Comparison of ENCODE assay signal across 1 cellular context in the genomic region with DNA sequence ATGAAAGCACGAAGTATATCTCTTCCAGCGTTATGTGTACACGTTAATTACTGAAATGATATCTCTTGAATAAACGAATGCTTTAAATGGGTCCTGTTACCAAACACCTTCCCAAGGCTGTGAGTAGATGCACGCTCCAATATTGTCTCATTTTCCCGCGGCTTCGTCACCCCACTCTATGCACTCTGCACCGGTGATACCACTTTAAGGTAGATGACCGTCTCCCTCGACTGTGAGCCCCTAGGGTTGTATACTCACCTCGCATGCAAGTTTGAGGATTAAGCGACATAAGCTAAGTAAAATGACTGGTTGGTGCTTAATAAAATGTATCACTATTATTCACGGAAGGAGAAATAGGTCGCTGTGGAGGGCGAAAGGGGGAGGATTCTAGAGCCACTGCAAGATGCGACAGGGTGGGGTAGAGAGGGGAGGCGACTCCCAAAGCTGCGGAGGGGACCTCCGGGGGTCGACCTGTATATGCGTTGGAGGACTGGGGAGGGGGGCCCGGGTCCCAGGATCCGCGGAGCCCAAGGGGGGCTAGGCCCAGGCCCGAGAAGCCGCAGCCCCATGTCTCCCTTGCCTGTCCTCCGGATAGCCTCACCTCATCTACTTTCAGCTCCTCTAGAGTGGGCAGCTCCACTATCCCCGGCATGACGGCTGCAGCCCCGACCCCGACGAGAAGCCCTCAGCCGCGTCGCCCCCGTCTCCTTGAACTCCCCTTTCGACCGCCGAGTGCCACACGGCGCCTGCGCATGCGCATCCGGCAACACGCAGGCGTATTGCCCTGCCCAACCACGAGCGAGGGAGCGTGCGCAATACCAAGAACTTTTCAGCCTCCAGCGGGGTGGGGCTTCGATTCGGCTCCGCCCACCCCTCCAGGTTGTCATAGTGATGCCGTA.
TF ChIP-seq lines count a peak whose summit lies in the region.

A gene (plus strand): TSS at position 883 of the 899 bp plus-strand sequence. CDS start 65 bp downstream, outside the sequence.
A gene (minus strand): TSS at position 754 of the 899 bp plus-strand sequence. CDS start 102 bp downstream, at position 652.

TF ChIP-seq in HepG2, 621 proteins besides CTCF, POLR2A, EP300 and RAD21 (continued from another document and continues in another):
- TF ChIP-seq, protein P1, sequence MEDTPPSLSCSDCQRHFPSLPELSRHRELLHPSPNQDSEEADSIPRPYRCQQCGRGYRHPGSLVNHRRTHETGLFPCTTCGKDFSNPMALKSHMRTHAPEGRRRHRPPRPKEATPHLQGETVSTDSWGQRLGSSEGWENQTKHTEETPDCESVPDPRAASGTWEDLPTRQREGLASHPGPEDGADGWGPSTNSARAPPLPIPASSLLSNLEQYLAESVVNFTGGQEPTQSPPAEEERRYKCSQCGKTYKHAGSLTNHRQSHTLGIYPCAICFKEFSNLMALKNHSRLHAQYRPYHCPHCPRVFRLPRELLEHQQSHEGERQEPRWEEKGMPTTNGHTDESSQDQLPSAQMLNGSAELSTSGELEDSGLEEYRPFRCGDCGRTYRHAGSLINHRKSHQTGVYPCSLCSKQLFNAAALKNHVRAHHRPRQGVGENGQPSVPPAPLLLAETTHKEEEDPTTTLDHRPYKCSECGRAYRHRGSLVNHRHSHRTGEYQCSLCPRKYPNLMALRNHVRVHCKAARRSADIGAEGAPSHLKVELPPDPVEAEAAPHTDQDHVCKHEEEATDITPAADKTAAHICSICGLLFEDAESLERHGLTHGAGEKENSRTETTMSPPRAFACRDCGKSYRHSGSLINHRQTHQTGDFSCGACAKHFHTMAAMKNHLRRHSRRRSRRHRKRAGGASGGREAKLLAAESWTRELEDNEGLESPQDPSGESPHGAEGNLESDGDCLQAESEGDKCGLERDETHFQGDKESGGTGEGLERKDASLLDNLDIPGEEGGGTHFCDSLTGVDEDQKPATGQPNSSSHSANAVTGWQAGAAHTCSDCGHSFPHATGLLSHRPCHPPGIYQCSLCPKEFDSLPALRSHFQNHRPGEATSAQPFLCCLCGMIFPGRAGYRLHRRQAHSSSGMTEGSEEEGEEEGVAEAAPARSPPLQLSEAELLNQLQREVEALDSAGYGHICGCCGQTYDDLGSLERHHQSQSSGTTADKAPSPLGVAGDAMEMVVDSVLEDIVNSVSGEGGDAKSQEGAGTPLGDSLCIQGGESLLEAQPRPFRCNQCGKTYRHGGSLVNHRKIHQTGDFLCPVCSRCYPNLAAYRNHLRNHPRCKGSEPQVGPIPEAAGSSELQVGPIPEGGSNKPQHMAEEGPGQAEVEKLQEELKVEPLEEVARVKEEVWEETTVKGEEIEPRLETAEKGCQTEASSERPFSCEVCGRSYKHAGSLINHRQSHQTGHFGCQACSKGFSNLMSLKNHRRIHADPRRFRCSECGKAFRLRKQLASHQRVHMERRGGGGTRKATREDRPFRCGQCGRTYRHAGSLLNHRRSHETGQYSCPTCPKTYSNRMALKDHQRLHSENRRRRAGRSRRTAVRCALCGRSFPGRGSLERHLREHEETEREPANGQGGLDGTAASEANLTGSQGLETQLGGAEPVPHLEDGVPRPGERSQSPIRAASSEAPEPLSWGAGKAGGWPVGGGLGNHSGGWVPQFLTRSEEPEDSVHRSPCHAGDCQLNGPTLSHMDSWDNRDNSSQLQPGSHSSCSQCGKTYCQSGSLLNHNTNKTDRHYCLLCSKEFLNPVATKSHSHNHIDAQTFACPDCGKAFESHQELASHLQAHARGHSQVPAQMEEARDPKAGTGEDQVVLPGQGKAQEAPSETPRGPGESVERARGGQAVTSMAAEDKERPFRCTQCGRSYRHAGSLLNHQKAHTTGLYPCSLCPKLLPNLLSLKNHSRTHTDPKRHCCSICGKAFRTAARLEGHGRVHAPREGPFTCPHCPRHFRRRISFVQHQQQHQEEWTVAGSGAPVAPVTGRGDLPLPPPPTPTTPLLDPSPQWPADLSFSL (CRISPR knock-in tag; IDR thresholded peaks at IDR 0.05) = no peak
- 0 out of 2 replicates have a peak, but pooled peaks have one; percentile 12 for TF ChIP-seq ZNF12 (CRISPR knock-in tag; IDR thresholded peaks at IDR 0.05)
- TF ChIP-seq, protein P2, sequence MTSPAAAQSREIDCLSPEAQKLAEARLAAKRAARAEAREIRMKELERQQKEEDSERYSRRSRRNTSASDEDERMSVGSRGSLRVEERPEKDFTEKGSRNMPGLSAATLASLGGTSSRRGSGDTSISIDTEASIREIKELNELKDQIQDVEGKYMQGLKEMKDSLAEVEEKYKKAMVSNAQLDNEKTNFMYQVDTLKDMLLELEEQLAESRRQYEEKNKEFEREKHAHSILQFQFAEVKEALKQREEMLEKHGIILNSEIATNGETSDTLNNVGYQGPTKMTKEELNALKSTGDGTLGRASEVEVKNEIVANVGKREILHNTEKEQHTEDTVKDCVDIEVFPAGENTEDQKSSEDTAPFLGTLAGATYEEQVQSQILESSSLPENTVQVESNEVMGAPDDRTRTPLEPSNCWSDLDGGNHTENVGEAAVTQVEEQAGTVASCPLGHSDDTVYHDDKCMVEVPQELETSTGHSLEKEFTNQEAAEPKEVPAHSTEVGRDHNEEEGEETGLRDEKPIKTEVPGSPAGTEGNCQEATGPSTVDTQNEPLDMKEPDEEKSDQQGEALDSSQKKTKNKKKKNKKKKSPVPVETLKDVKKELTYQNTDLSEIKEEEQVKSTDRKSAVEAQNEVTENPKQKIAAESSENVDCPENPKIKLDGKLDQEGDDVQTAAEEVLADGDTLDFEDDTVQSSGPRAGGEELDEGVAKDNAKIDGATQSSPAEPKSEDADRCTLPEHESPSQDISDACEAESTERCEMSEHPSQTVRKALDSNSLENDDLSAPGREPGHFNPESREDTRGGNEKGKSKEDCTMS (CRISPR knock-in tag; conservative IDR thresholded peaks at IDR 0.05) = no peak
- TF ChIP-seq JUND (CRISPR knock-in tag; IDR thresholded peaks at IDR 0.05) = no peak
- 0 out of 2 replicates have a peak, but pooled peaks have one; percentile 48 for TF ChIP-seq REPIN1 (CRISPR knock-in tag; IDR thresholded peaks at IDR 0.05; ENCODE audit: borderline replicate concordance, low read depth)
- TF ChIP-seq, protein P3, sequence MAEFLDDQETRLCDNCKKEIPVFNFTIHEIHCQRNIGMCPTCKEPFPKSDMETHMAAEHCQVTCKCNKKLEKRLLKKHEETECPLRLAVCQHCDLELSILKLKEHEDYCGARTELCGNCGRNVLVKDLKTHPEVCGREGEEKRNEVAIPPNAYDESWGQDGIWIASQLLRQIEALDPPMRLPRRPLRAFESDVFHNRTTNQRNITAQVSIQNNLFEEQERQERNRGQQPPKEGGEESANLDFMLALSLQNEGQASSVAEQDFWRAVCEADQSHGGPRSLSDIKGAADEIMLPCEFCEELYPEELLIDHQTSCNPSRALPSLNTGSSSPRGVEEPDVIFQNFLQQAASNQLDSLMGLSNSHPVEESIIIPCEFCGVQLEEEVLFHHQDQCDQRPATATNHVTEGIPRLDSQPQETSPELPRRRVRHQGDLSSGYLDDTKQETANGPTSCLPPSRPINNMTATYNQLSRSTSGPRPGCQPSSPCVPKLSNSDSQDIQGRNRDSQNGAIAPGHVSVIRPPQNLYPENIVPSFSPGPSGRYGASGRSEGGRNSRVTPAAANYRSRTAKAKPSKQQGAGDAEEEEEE (CRISPR knock-in tag; IDR thresholded peaks at IDR 0.05; ENCODE audit: borderline replicate concordance) = 0 out of 2 replicates have a peak, but pooled peaks have one; percentile 28
- TF ChIP-seq, protein P4, sequence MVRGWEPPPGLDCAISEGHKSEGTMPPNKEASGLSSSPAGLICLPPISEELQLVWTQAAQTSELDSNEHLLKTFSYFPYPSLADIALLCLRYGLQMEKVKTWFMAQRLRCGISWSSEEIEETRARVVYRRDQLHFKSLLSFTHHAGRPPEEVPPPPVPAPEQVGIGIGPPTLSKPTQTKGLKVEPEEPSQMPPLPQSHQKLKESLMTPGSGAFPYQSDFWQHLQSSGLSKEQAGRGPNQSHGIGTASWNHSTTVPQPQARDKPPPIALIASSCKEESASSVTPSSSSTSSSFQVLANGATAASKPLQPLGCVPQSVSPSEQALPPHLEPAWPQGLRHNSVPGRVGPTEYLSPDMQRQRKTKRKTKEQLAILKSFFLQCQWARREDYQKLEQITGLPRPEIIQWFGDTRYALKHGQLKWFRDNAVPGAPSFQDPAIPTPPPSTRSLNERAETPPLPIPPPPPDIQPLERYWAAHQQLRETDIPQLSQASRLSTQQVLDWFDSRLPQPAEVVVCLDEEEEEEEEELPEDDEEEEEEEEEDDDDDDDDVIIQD (CRISPR knock-in tag; IDR thresholded peaks at IDR 0.05; ENCODE audit: low read depth) = peak; percentile 40; the same call in 1 of the 2 replicates
- no peak for TF ChIP-seq CC2D1A (CRISPR knock-in tag; IDR thresholded peaks at IDR 0.05)
- TF ChIP-seq BRD4 (CRISPR knock-in tag; IDR thresholded peaks at IDR 0.05) = no peak
- TF ChIP-seq HNRNPUL1 (IDR thresholded peaks at IDR 0.05; ENCODE audit: low read depth, low read length) = no peak
- no peak for TF ChIP-seq SMARCC2 (IDR thresholded peaks at IDR 0.05)
- TF ChIP-seq, protein P5, sequence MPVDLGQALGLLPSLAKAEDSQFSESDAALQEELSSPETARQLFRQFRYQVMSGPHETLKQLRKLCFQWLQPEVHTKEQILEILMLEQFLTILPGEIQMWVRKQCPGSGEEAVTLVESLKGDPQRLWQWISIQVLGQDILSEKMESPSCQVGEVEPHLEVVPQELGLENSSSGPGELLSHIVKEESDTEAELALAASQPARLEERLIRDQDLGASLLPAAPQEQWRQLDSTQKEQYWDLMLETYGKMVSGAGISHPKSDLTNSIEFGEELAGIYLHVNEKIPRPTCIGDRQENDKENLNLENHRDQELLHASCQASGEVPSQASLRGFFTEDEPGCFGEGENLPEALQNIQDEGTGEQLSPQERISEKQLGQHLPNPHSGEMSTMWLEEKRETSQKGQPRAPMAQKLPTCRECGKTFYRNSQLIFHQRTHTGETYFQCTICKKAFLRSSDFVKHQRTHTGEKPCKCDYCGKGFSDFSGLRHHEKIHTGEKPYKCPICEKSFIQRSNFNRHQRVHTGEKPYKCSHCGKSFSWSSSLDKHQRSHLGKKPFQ (CRISPR knock-in tag; IDR thresholded peaks at IDR 0.05; ENCODE audit: insufficient replicate concordance) = peak; percentile 78
- TF ChIP-seq, protein P6, sequence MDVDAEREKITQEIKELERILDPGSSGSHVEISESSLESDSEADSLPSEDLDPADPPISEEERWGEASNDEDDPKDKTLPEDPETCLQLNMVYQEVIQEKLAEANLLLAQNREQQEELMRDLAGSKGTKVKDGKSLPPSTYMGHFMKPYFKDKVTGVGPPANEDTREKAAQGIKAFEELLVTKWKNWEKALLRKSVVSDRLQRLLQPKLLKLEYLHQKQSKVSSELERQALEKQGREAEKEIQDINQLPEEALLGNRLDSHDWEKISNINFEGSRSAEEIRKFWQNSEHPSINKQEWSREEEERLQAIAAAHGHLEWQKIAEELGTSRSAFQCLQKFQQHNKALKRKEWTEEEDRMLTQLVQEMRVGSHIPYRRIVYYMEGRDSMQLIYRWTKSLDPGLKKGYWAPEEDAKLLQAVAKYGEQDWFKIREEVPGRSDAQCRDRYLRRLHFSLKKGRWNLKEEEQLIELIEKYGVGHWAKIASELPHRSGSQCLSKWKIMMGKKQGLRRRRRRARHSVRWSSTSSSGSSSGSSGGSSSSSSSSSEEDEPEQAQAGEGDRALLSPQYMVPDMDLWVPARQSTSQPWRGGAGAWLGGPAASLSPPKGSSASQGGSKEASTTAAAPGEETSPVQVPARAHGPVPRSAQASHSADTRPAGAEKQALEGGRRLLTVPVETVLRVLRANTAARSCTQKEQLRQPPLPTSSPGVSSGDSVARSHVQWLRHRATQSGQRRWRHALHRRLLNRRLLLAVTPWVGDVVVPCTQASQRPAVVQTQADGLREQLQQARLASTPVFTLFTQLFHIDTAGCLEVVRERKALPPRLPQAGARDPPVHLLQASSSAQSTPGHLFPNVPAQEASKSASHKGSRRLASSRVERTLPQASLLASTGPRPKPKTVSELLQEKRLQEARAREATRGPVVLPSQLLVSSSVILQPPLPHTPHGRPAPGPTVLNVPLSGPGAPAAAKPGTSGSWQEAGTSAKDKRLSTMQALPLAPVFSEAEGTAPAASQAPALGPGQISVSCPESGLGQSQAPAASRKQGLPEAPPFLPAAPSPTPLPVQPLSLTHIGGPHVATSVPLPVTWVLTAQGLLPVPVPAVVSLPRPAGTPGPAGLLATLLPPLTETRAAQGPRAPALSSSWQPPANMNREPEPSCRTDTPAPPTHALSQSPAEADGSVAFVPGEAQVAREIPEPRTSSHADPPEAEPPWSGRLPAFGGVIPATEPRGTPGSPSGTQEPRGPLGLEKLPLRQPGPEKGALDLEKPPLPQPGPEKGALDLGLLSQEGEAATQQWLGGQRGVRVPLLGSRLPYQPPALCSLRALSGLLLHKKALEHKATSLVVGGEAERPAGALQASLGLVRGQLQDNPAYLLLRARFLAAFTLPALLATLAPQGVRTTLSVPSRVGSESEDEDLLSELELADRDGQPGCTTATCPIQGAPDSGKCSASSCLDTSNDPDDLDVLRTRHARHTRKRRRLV (CRISPR knock-in tag; IDR thresholded peaks at IDR 0.05) = peak; percentile 19; the same call in 1 of the 2 replicates
- TF ChIP-seq NR2F6 (IDR thresholded peaks at IDR 0.05) = no peak
- TF ChIP-seq NR2F6 (CRISPR knock-in tag; IDR thresholded peaks at IDR 0.05) = no peak
- no peak for TF ChIP-seq ZNF850 (CRISPR knock-in tag; conservative IDR thresholded peaks at IDR 0.05)
- no peak for TF ChIP-seq MATR3 (CRISPR knock-in tag; IDR thresholded peaks at IDR 0.05)
- TF ChIP-seq, protein P7, sequence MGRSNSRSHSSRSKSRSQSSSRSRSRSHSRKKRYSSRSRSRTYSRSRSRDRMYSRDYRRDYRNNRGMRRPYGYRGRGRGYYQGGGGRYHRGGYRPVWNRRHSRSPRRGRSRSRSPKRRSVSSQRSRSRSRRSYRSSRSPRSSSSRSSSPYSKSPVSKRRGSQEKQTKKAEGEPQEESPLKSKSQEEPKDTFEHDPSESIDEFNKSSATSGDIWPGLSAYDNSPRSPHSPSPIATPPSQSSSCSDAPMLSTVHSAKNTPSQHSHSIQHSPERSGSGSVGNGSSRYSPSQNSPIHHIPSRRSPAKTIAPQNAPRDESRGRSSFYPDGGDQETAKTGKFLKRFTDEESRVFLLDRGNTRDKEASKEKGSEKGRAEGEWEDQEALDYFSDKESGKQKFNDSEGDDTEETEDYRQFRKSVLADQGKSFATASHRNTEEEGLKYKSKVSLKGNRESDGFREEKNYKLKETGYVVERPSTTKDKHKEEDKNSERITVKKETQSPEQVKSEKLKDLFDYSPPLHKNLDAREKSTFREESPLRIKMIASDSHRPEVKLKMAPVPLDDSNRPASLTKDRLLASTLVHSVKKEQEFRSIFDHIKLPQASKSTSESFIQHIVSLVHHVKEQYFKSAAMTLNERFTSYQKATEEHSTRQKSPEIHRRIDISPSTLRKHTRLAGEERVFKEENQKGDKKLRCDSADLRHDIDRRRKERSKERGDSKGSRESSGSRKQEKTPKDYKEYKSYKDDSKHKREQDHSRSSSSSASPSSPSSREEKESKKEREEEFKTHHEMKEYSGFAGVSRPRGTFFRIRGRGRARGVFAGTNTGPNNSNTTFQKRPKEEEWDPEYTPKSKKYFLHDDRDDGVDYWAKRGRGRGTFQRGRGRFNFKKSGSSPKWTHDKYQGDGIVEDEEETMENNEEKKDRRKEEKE (IDR thresholded peaks at IDR 0.05) = no peak
- no peak for TF ChIP-seq SATB2 (CRISPR knock-in tag; IDR thresholded peaks at IDR 0.05)
